Comparison of ENCODE assay signal across 8 cellular contexts in the genomic region with DNA sequence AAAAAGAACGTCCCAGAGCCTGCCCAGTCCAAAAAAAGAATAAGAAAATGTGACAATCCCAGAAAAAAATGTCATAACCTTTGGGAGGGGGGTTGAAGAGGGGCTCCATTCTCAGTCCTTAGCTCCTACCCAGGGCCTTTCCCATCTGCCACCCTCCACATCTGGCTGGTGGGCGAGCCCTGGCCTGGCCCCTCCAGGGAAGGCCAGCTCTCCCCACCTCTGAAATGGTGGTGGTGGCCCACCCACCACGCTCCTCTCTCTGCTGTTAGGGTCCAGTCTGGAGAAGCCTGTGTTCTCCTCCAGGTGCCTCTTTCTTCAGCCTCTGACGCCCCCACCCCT. TPM values are rescaled to one million over a fixed set of nuclear protein-coding genes. Genes with fewer than 3 reads are reported as not detected.
DNase-seq lines count a peak whose midpoint lies in the region; ATAC-seq, FAIRE-seq and TF ChIP-seq lines count a peak whose summit lies in the region.

No MANE protein-coding gene starts in this region.

- H3K4me3 ChIP-seq in PC-3 (ENCODE audit: low read length) (peak overlapping the region; percentile 97), endothelial cell of umbilical vein (replicated peaks in 1 of 3; ENCODE audit: insufficient read depth in 1 of 3, low read depth in 1 of 3, low read length in 3 of 3) (peak overlapping the region; percentile 71 to 94 (median 73))

- H4K20me1 ChIP-seq in PC-3 (ENCODE audit: low read length), result no peaks in the 10 kb centered on the region
- H4K20me1 ChIP-seq in endothelial cell of umbilical vein (replicated peaks; ENCODE audit: control insufficient read depth, extremely low read depth, insufficient read depth, low read length), result no peaks in the 10 kb centered on the region

- peaks cover 42% of the 10 kb centered on the region for H3K4me1 Mint-ChIP-seq in CD4-positive, alpha-beta T cell (ENCODE audit: low read depth)
- H3K4me1 Mint-ChIP-seq in osteocyte (ENCODE audit: unreplicated experiment), result peaks cover 33% of the 10 kb centered on the region

- H3K9me3 ChIP-seq in CD4-positive, alpha-beta T cell (ENCODE audit: control insufficient read depth, low read length), result no peaks in the 10 kb centered on the region
- H3K9me3 ChIP-seq in PC-3 (ENCODE audit: low read length), result no peaks in the 10 kb centered on the region
- H3K9me3 ChIP-seq in endothelial cell of umbilical vein (replicated peaks; ENCODE audit: control insufficient read depth, insufficient read depth, low read length), result no peaks in the 10 kb centered on the region

- BruUV-seq in PC-3 (replicated peaks; lab: Mats Ljungman, UMichigan) (TSS peak; percentile 53), endothelial cell of umbilical vein (replicated peaks; lab: Mats Ljungman, UMichigan) (TSS peak; percentile 25)

- no peaks in the 10 kb centered on the region for H3K9me3 Mint-ChIP-seq in CD4-positive, alpha-beta T cell
- no peaks in the 10 kb centered on the region for H3K9me3 Mint-ChIP-seq in osteocyte (ENCODE audit: unreplicated experiment)

- H3K9me2 ChIP-seq in PC-3 (replicated peaks; ENCODE audit: low read length), result no peaks in the 10 kb centered on the region

- H3K79me2 ChIP-seq in PC-3 (ENCODE audit: low read length) (peaks cover 19% of the 10 kb centered on the region), endothelial cell of umbilical vein (ENCODE audit: control insufficient read depth, insufficient read depth, low read length) (peaks cover 6% of the 10 kb centered on the region)

- H3K4me2 ChIP-seq in PC-3 (ENCODE audit: low read length) (peak overlapping the region; percentile 100), endothelial cell of umbilical vein (ENCODE audit: insufficient read depth, low read length) (peak overlapping the region; percentile 82)

- H3K27ac Mint-ChIP-seq in CD4-positive, alpha-beta T cell, result peak overlapping the region; percentile 86
- H3K27ac Mint-ChIP-seq in osteocyte (ENCODE audit: unreplicated experiment), result no peak overlapping the region

- TF ChIP-seq POLR2A in endothelial cell of umbilical vein (IDR thresholded peaks at IDR 0.05; ENCODE audit: low read depth, low read length) (no peak), H54 (IDR thresholded peaks at IDR 0.05; ENCODE audit: low read depth, low read length) (no peak)

- H2AFZ ChIP-seq in PC-3 (ENCODE audit: low read length) (peak overlapping the region; percentile 91), endothelial cell of umbilical vein (ENCODE audit: low read depth, low read length) (peak overlapping the region; percentile 61)

- H3K9ac ChIP-seq in PC-3 (ENCODE audit: low read length), result peak overlapping the region; percentile 90
- peak overlapping the region; percentile 56 for H3K9ac ChIP-seq in endothelial cell of umbilical vein (replicated peaks; ENCODE audit: extremely low read depth, insufficient read depth, low read length)

- POLR2A ChIA-PET in CD4-positive, alpha-beta T cell (lab: Charles Lee), result interaction anchor here (0.9 to 3.7 kb wide), 12 partner anchors 9 to 444 kb away, joined by 3 to 30 read pairs (median 6); a partner anchor contains a TSS
- POLR2A ChIA-PET in PC-3 (lab: Charles Lee; ENCODE audit: unreplicated experiment), result interaction anchor here (0.6 kb wide), 1 partner anchor 516 kb away, joined by 5 read pairs; no protein-coding TSS in a partner anchor
- POLR2A ChIA-PET in endothelial cell of umbilical vein (lab: Charles Lee), result no interaction called here

- no peaks in the 10 kb centered on the region for H3F3A ChIP-seq in PC-3 (ENCODE audit: low read length, unreplicated experiment)

- H3K36me3 ChIP-seq in PC-3 (ENCODE audit: low read depth, low read length) (no peaks in the 10 kb centered on the region), endothelial cell of umbilical vein (ENCODE audit: control insufficient read depth in 2 of 2, extremely low read depth in 1 of 2, insufficient read depth in 2 of 2, low read length in 2 of 2) (peaks cover 0 to 10% of the 10 kb centered on the region in 2 experiments)

- H3K4me1 ChIP-seq in PC-3 (ENCODE audit: insufficient read depth, low read length), result peaks cover 19% of the 10 kb centered on the region
- H3K4me1 ChIP-seq in endothelial cell of umbilical vein (ENCODE audit: control insufficient read depth, extremely low read depth, insufficient read depth, low read length), result peaks cover 20% of the 10 kb centered on the region

- H3K27ac ChIP-seq in CD4-positive, alpha-beta T cell (ENCODE audit: low read depth, low read length), result peak overlapping the region; percentile 80
- no peak overlapping the region for H3K27ac ChIP-seq in PC-3 (ENCODE audit: low read length)
- H3K27ac ChIP-seq in endothelial cell of umbilical vein (ENCODE audit: insufficient read depth, low read depth, low read length), result no peak overlapping the region

- dilution Hi-C loops in endothelial cell of umbilical vein (cut with MboI; ENCODE audit: extremely low pct_ligation_motif_present, low sequenced_read_pairs), result no loop called here

- DNase-seq in CD4-positive, alpha-beta T cell, result no peak
- DNase-seq in PC-3 (no peak), endothelial cell of umbilical vein (ENCODE audit: low read depth, low spot score) (no peak), osteocyte (ENCODE audit: extremely low spot score, unreplicated experiment) (no peak), hepatic stellate cell (ENCODE audit: low spot score) (no peak), H54 (ENCODE audit: insufficient read length, low spot score) (no peak), iPS-NIHi7 (ENCODE audit: extremely low spot score) (no peak)

- H3K9me1 ChIP-seq in endothelial cell of umbilical vein (replicated peaks; ENCODE audit: control insufficient read depth, extremely low read depth, insufficient read depth, low read length), result no peaks in the 10 kb centered on the region

- peak overlapping the region; percentile 91 for H3K4me3 Mint-ChIP-seq in CD4-positive, alpha-beta T cell
- H3K4me3 Mint-ChIP-seq in osteocyte (ENCODE audit: unreplicated experiment), result peak overlapping the region; percentile 73

- CTCF ChIA-PET in CD4-positive, alpha-beta T cell (lab: Charles Lee), result interaction anchor here (1.0 to 1.2 kb wide), 2 partner anchors 21 to 24 kb away, joined by 3 read pairs; no protein-coding TSS in a partner anchor
- CTCF ChIA-PET in PC-3 (lab: Charles Lee) (no interaction called here), endothelial cell of umbilical vein (lab: Charles Lee) (interaction anchor here (0.6 to 3.0 kb wide), 5 partner anchors 18 to 99 kb away, joined by 3 to 14 read pairs (median 4); a partner anchor contains a TSS)

- H3K27me3 ChIP-seq in CD4-positive, alpha-beta T cell (ENCODE audit: control insufficient read depth, insufficient read depth, low read length), result no peaks in the 10 kb centered on the region
- H3K27me3 ChIP-seq in PC-3 (ENCODE audit: low read length), result no peaks in the 10 kb centered on the region
- peaks cover 0 to 2% of the 10 kb centered on the region in 2 experiments for H3K27me3 ChIP-seq in endothelial cell of umbilical vein (ENCODE audit: control insufficient read depth in 2 of 2, insufficient read depth in 2 of 2, low read length in 2 of 2)

- ATAC-seq in CD4-positive, alpha-beta T cell (ENCODE audit: poor library complexity), result no peak
- ATAC-seq in PC-3 (no peak), HG02981 (IDR thresholded peaks at IDR 0.05; ENCODE audit: unreplicated experiment) (no peak)

- H3K27me3 Mint-ChIP-seq in CD4-positive, alpha-beta T cell, result no peaks in the 10 kb centered on the region
- no peaks in the 10 kb centered on the region for H3K27me3 Mint-ChIP-seq in osteocyte (ENCODE audit: unreplicated experiment)

- peaks cover 22% of the 10 kb centered on the region for H3K36me3 Mint-ChIP-seq in CD4-positive, alpha-beta T cell (ENCODE audit: low read depth)
- no peaks in the 10 kb centered on the region for H3K36me3 Mint-ChIP-seq in osteocyte (ENCODE audit: unreplicated experiment)

- intact Hi-C loops in CD4-positive, alpha-beta T cell (cut with DNase I, micrococcal nuclease), result loop anchor here (1.0 to 5.0 kb wide), 3 partner anchors 16 to 37 kb away; a partner anchor contains a TSS
- intact Hi-C loops in PC-3 (cut with micrococcal nuclease) (no loop called here), endothelial cell of umbilical vein (cut with micrococcal nuclease) (no loop called here)

- TF ChIP-seq CTCF in CD4-positive, alpha-beta T cell (IDR thresholded peaks at IDR 0.05), result no peak
- no peak for TF ChIP-seq CTCF in PC-3 (conservative IDR thresholded peaks at IDR 0.05; ENCODE audit: low read depth, low read length)
- TF ChIP-seq CTCF in endothelial cell of umbilical vein (IDR thresholded peaks at IDR 0.05; ENCODE audit: extremely low read depth in 1 of 2, insufficient read depth in 1 of 2, low read depth in 1 of 2, low read length in 2 of 2), result no peak
- TF ChIP-seq CTCF in osteocyte (IDR thresholded peaks at IDR 0.05), result no peak

- FAIRE-seq in endothelial cell of umbilical vein (lab: Jason Lieb, UNC), result no peak
- no peak for FAIRE-seq in H54 (lab: Jason Lieb, UNC)

RNA-seq across cellular contexts. Expression of a gene that starts 0.4 kb away (rescaled TPM):
- 10 to 100 TPM in 1 of 2 experiments, 1 to 10 TPM in 1; 9.7 to 14.8 TPM for total RNA-seq in CD4-positive, alpha-beta T cell
- total RNA-seq in PC-3 (2014; rRNA removed), result 43.2 and 54.3 TPM in 2 replicates
- 27.8 and 28.3 TPM in 2 replicates for total RNA-seq in endothelial cell of umbilical vein
- 33.7 and 69.6 TPM in 2 replicates for polyA plus RNA-seq in endothelial cell of umbilical vein
- polyA plus RNA-seq in endothelial cell of umbilical vein (2011; cell fraction: cytosol; rRNA removed), result 21.3 and 30.8 TPM in 2 replicates
- 12.0 and 13.9 TPM in 2 replicates for polyA plus RNA-seq in endothelial cell of umbilical vein (2011; cell fraction: nucleus; rRNA removed)
- 24.7 and 27.7 TPM in 2 replicates for polyA plus RNA-seq in endothelial cell of umbilical vein (2012)
- 14.0 and 19.0 TPM in 2 replicates for polyA minus RNA-seq in endothelial cell of umbilical vein
- polyA minus RNA-seq in endothelial cell of umbilical vein (2011; cell fraction: cytosol; rRNA and poly(A)+ RNA removed), result 16.2 TPM
- polyA minus RNA-seq in endothelial cell of umbilical vein (2011; cell fraction: nucleus; rRNA and poly(A)+ RNA removed), result 4.2 and 5.7 TPM in 2 replicates
- 8.0 and 10.0 TPM in 2 replicates for total RNA-seq in osteocyte

RNA-seq across cellular contexts. Expression of a gene that starts 1.0 kb away (rescaled TPM):
- total RNA-seq in CD4-positive, alpha-beta T cell, result 1 to 10 TPM; 1.0 to 1.2 TPM
- 5.6 and 7.4 TPM in 2 replicates for total RNA-seq in PC-3 (2014; rRNA removed)
- 1.9 and 2.2 TPM in 2 replicates for total RNA-seq in endothelial cell of umbilical vein
- polyA plus RNA-seq in endothelial cell of umbilical vein, result 2.0 and 2.6 TPM in 2 replicates
- 1.3 and 1.8 TPM in 2 replicates for polyA plus RNA-seq in endothelial cell of umbilical vein (2011; cell fraction: cytosol; rRNA removed)
- 1.8 and 2.3 TPM in 2 replicates for polyA plus RNA-seq in endothelial cell of umbilical vein (2011; cell fraction: nucleus; rRNA removed)
- 2.3 and 5.2 TPM in 2 replicates for polyA plus RNA-seq in endothelial cell of umbilical vein (2012)
- polyA minus RNA-seq in endothelial cell of umbilical vein, result 2.3 and 3.7 TPM in 2 replicates
- polyA minus RNA-seq in endothelial cell of umbilical vein (2011; cell fraction: cytosol; rRNA and poly(A)+ RNA removed), result not detected
- polyA minus RNA-seq in endothelial cell of umbilical vein (2011; cell fraction: nucleus; rRNA and poly(A)+ RNA removed), result 0.43 and 0.91 TPM in 2 replicates
- 1.6 and 2.1 TPM in 2 replicates for total RNA-seq in osteocyte

RNA-seq across cellular contexts. Expression of a gene that starts 5.3 kb away (rescaled TPM):
- total RNA-seq in CD4-positive, alpha-beta T cell, result under 1 TPM; 0.30 to 0.39 TPM
- total RNA-seq in PC-3 (2014; rRNA removed), result 0.98 and 1.1 TPM in 2 replicates
- total RNA-seq in endothelial cell of umbilical vein, result not detected in 2 replicates
- 0.29 and 0.46 TPM in 2 replicates for polyA plus RNA-seq in endothelial cell of umbilical vein
- 0.16 TPM in 1 of 2 replicates, not detected in the other for polyA plus RNA-seq in endothelial cell of umbilical vein (2011; cell fraction: cytosol; rRNA removed)
- polyA plus RNA-seq in endothelial cell of umbilical vein (2011; cell fraction: nucleus; rRNA removed), result not detected in 2 replicates
- polyA plus RNA-seq in endothelial cell of umbilical vein (2012), result 0.21 TPM in 1 of 2 replicates, not detected in the other
- polyA minus RNA-seq in endothelial cell of umbilical vein, result not detected in 2 replicates
- polyA minus RNA-seq in endothelial cell of umbilical vein (2011; cell fraction: cytosol; rRNA and poly(A)+ RNA removed), result not detected
- polyA minus RNA-seq in endothelial cell of umbilical vein (2011; cell fraction: nucleus; rRNA and poly(A)+ RNA removed), result not detected in 2 replicates
- total RNA-seq in osteocyte, result not detected in 2 replicates

RNA-seq across cellular contexts. Expression of a gene that starts 15.9 kb away (rescaled TPM):
- total RNA-seq in CD4-positive, alpha-beta T cell, result 10 to 100 TPM; 28.4 to 29.9 TPM
- 19.1 and 23.4 TPM in 2 replicates for total RNA-seq in PC-3 (2014; rRNA removed)
- total RNA-seq in endothelial cell of umbilical vein, result 65.5 and 71.3 TPM in 2 replicates
- polyA plus RNA-seq in endothelial cell of umbilical vein, result 53.1 and 56.0 TPM in 2 replicates
- 37.0 and 47.4 TPM in 2 replicates for polyA plus RNA-seq in endothelial cell of umbilical vein (2011; cell fraction: cytosol; rRNA removed)
- 97.1 and 136 TPM in 2 replicates for polyA plus RNA-seq in endothelial cell of umbilical vein (2011; cell fraction: nucleus; rRNA removed)
- polyA plus RNA-seq in endothelial cell of umbilical vein (2012), result 46.9 and 80.2 TPM in 2 replicates
- polyA minus RNA-seq in endothelial cell of umbilical vein, result 24.5 and 35.3 TPM in 2 replicates
- polyA minus RNA-seq in endothelial cell of umbilical vein (2011; cell fraction: cytosol; rRNA and poly(A)+ RNA removed), result 19.4 TPM
- 15.8 and 34.4 TPM in 2 replicates for polyA minus RNA-seq in endothelial cell of umbilical vein (2011; cell fraction: nucleus; rRNA and poly(A)+ RNA removed)
- 67.3 and 73.1 TPM in 2 replicates for total RNA-seq in osteocyte

RNA-seq across cellular contexts. Expression of a gene that starts 28.5 kb away (rescaled TPM):
- total RNA-seq in CD4-positive, alpha-beta T cell, result under 1 TPM; 0.38 to 0.47 TPM
- total RNA-seq in PC-3 (2014; rRNA removed), result not detected in 2 replicates
- total RNA-seq in endothelial cell of umbilical vein, result not detected in 2 replicates
- polyA plus RNA-seq in endothelial cell of umbilical vein, result not detected in 2 replicates
- polyA plus RNA-seq in endothelial cell of umbilical vein (2011; cell fraction: cytosol; rRNA removed), result not detected in 2 replicates
- polyA plus RNA-seq in endothelial cell of umbilical vein (2011; cell fraction: nucleus; rRNA removed), result not detected in 2 replicates
- polyA plus RNA-seq in endothelial cell of umbilical vein (2012), result not detected in 2 replicates
- polyA minus RNA-seq in endothelial cell of umbilical vein, result not detected in 2 replicates
- polyA minus RNA-seq in endothelial cell of umbilical vein (2011; cell fraction: cytosol; rRNA and poly(A)+ RNA removed), result not detected
- polyA minus RNA-seq in endothelial cell of umbilical vein (2011; cell fraction: nucleus; rRNA and poly(A)+ RNA removed), result not detected in 2 replicates
- not detected in 2 replicates for total RNA-seq in osteocyte

Comparison
In these comparisons a context has a peak if more than half of its experiments do, and no peak if none do; other contexts are left out.
1. intact Hi-C loops: an anchor here in CD4-positive, alpha-beta T cell (1.0 to 5.0 kb wide); none called in PC-3 and endothelial cell of umbilical vein.